20 cellular contexts compared by ENCODE assay signal in the genomic region with DNA sequence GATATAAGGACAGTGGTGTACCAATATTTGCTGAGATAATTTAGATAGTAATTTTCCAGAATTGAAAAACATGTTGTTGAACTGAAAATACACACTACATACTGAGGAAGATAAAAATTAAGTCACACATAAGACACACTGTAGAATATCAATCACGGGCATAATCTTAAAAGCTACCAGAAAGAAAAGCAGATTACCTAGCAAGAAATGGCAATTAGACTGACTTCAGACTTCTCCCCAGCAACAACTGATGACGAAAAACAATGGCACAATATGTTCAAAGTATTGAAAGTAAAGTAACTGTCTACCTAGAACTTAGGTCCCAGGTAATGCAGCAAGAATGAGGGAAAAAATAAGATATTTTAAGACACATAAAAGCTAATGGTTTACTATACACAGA. TPM values are rescaled to one million over a fixed set of nuclear protein-coding genes. Genes with fewer than 3 reads are reported as not detected.
A peak's percentile ranks its signal among the peaks of the same experiment; 100 is the strongest.
DNase-seq lines count a peak whose midpoint lies in the region; ATAC-seq, FAIRE-seq and TF ChIP-seq lines count a peak whose summit lies in the region.
"Had no signal": no experiment of that assay in that cellular context is flagged by ENCODE, and none has a peak within 500 bp of the region (broad histone marks: within the 10 kb centered on the region; RNA-seq: fewer than 3 reads in every experiment).

No MANE protein-coding gene starts in this region.

- WGBS in GM12878 (ENCODE audit: insufficient coverage, insufficient replicate concordance, low lambda C conversion rate, missing lambda C conversion rate) = 73% methylated on average over 2 of the region's 2 CpGs

- peak overlapping the region; percentile 6; the same call in 1 of the 2 replicates for H3K27ac ChIP-seq in GM12878 (ENCODE audit: control insufficient read depth, insufficient read depth)
- H3K27ac ChIP-seq: C4-2B, Peyer's patch had no signal

- peaks cover 38% of the 10 kb centered on the region for H3K4me1 Mint-ChIP-seq in T-helper 1 cell treated with Interleukin-12 subunit alpha and Interleukin-12 subunit beta and Interleukin-4 antibody, amounts not matched to agents 30 μg/mL and 1 μg/mL, for 36 hours (ENCODE audit: low read depth)
- peaks cover 40% of the 10 kb centered on the region for H3K4me1 Mint-ChIP-seq in memory B cell

- CTCF ChIA-PET in GM12878 (lab: Yijun Ruan, JAX) = interaction anchor here (1.8 to 3.0 kb wide), 2 partner anchors 13 to 45 kb away, joined by 3 to 9 read pairs; a partner anchor contains a TSS

- peaks cover 1% of the 10 kb centered on the region; the same call in 2 of the 3 replicates for H3K9me3 ChIP-seq in GM12878 (replicated peaks; ENCODE audit: control insufficient read depth, insufficient read depth, low read length)
- H3K9me3 ChIP-seq: Peyer's patch had no signal

- TF ChIP-seq POLR2A in H54 (IDR thresholded peaks at IDR 0.05; ENCODE audit: low read depth, low read length) = no peak
- TF ChIP-seq POLR2A in GM12878 (IDR thresholded peaks at IDR 0.05; ENCODE audit: low read depth, low read length) = no peak

- no peaks in the 10 kb centered on the region; a peak in 1 of 4 replicates for H3K36me3 ChIP-seq in GM12878 (ENCODE audit: control insufficient read depth in 2 of 2, insufficient read depth in 2 of 2, low read length in 1 of 2)
- H3K36me3 ChIP-seq: Peyer's patch had no signal

- no peaks in the 10 kb centered on the region for H3K27me3 ChIP-seq in GM12878 (replicated peaks in 1 of 2; ENCODE audit: control insufficient read depth in 2 of 2, insufficient read depth in 2 of 2, low read length in 1 of 2)
- H3K27me3 ChIP-seq: Peyer's patch had no signal

- no peak overlapping the region for H3K9ac ChIP-seq in GM12878 (ENCODE audit: control insufficient read depth, insufficient read depth, low read length)

- 0 out of 2 replicates have a peak, but pooled peaks cover 2% of the 10 kb centered on the region for H3K4me1 ChIP-seq in GM12878 (ENCODE audit: control insufficient read depth, insufficient read depth, low read length)
- H3K4me1 ChIP-seq: Peyer's patch had no signal

- H3K9me3 Mint-ChIP-seq in T-helper 1 cell treated with Interleukin-12 subunit alpha and Interleukin-12 subunit beta and Interleukin-4 antibody, amounts not matched to agents 30 μg/mL and 1 μg/mL, for 36 hours = no peaks in the 10 kb centered on the region
- no peaks in the 10 kb centered on the region for H3K9me3 Mint-ChIP-seq in memory B cell

- no TSS peak for BruUV-seq in GM12878 (replicated peaks; lab: Mats Ljungman, UMichigan)

- TF ChIP-seq CTCF in GM12878 (IDR thresholded peaks at IDR 0.05 in 2 of 3, conservative IDR thresholded peaks at IDR 0.05 in 1 of 3; ENCODE audit: control insufficient read depth in 2 of 3, extremely low read depth in 1 of 3, insufficient read depth in 1 of 3, low read depth in 3 of 3, low read length in 3 of 3) = no peak

- POLR2A ChIA-PET in GM12878 (lab: Charles Lee) = interaction anchor here (0.7 kb wide), 1 partner anchor 16 kb away, joined by 3 read pairs; no protein-coding TSS in a partner anchor

- no peaks in the 10 kb centered on the region for H4K20me1 ChIP-seq in GM12878 (ENCODE audit: control insufficient read depth, insufficient read depth)

- TF ChIP-seq RAD21 in GM12878 (IDR thresholded peaks at IDR 0.05; ENCODE audit: insufficient read depth, low read depth, low read length) = no peak

- H3K27me3 Mint-ChIP-seq in T-helper 1 cell treated with Interleukin-12 subunit alpha and Interleukin-12 subunit beta and Interleukin-4 antibody, amounts not matched to agents 30 μg/mL and 1 μg/mL, for 36 hours (ENCODE audit: low read depth) = no peaks in the 10 kb centered on the region
- no peaks in the 10 kb centered on the region for H3K27me3 Mint-ChIP-seq in memory B cell

- in situ Hi-C loops in GM12878 (cut with MboI) = no loop called here

- H3K4me3 Mint-ChIP-seq in T-helper 1 cell treated with Interleukin-12 subunit alpha and Interleukin-12 subunit beta and Interleukin-4 antibody, amounts not matched to agents 30 μg/mL and 1 μg/mL, for 36 hours = no peak overlapping the region
- no peak overlapping the region for H3K4me3 Mint-ChIP-seq in memory B cell

- TF ChIP-seq EP300 in GM12878 (IDR thresholded peaks at IDR 0.05; ENCODE audit: borderline replicate concordance in 1 of 2, control insufficient read depth in 1 of 2, low read depth in 2 of 2, low read length in 2 of 2) = no peak

- H3K79me2 ChIP-seq in GM12878 (ENCODE audit: control insufficient read depth, insufficient read depth, low read length) = peaks cover 65% of the 10 kb centered on the region

- no peak for ATAC-seq in GM12878
- no peak for ATAC-seq in memory B cell (ENCODE audit: low read depth)

- no peak overlapping the region for H3K4me2 ChIP-seq in GM12878 (ENCODE audit: control insufficient read depth, insufficient read depth)

- peaks cover 4% of the 10 kb centered on the region for H3K36me3 Mint-ChIP-seq in T-helper 1 cell treated with Interleukin-12 subunit alpha and Interleukin-12 subunit beta and Interleukin-4 antibody, amounts not matched to agents 30 μg/mL and 1 μg/mL, for 36 hours (ENCODE audit: low read depth)
- H3K36me3 Mint-ChIP-seq in memory B cell = peaks cover under 1% of the 10 kb centered on the region

- SMC1A ChIA-PET in GM12878 (lab: Charles Lee; ENCODE audit: uncharacterized antibody, unreplicated experiment) = interaction anchor here (1.1 to 3.3 kb wide), 4 partner anchors 10 to 42 kb away, joined by 3 to 17 read pairs (median 6); no protein-coding TSS in a partner anchor

- DNase-seq in T-helper 1 cell = no peak
- DNase-seq in H54 (ENCODE audit: insufficient read length, low spot score) = no peak
- DNase-seq in GM12878 (ENCODE audit: low read depth, low spot score) = no peak
- no peak for DNase-seq in memory B cell (ENCODE audit: low spot score in 2 of 2)
- DNase-seq in NCI-H146 (lab: John Stamatoyannopoulos, UW) = no peak
- no peak for DNase-seq in activated T-cell treated with anti-CD3 and anti-CD28 coated beads, Interleukin-2, amount 50 U/mL, for 48 hours
- DNase-seq: AML-193, DMS79 treated with DMSO at 0.1 percent for 48 hours, H7, KBM-7, MM.1S, NCI-H1092 treated with DMSO at 0.1 percent for 48 hours, NCI-H1436 treated with DMSO at 0.1 percent for 48 hours, NCI-H2029 treated with DMSO at 0.1 percent for 48 hours, NCI-H226, NCI-H510A treated with DMSO at 0.1 percent for 48 hours, NCI-H774, Peyer's patch had no signal

- FAIRE-seq in H54 (lab: Jason Lieb, UNC) (peak; percentile 85), GM12878 (lab: Jason Lieb, UNC) (no peak)

- no peak overlapping the region for H3K4me3 ChIP-seq in GM12878
- H3K4me3 ChIP-seq: Peyer's patch had no signal

- peak overlapping the region; percentile 45 for H3K27ac Mint-ChIP-seq in T-helper 1 cell treated with Interleukin-12 subunit alpha and Interleukin-12 subunit beta and Interleukin-4 antibody, amounts not matched to agents 30 μg/mL and 1 μg/mL, for 36 hours
- peak overlapping the region; percentile 39 for H3K27ac Mint-ChIP-seq in memory B cell

- RAD21 ChIA-PET in GM12878 (lab: Charles Lee; ENCODE audit: unreplicated experiment) = no interaction called here

- intact Hi-C loops in GM12878 (cut with micrococcal nuclease; ENCODE audit: unreplicated experiment) = no loop called here

- no peak overlapping the region for H2AFZ ChIP-seq in GM12878 (ENCODE audit: control insufficient read depth, low read depth, low read length)

TF ChIP-seq in GM12878, 131 proteins besides CTCF, POLR2A, EP300 and RAD21:
- TF ChIP-seq RELA (IDR thresholded peaks at IDR 0.05; ENCODE audit: borderline replicate concordance, partially characterized antibody) (no peak), RFX5 (IDR thresholded peaks at IDR 0.05; ENCODE audit: low read depth, low read length) (0 out of 2 replicates have a peak, but pooled peaks have one; percentile 54)

RNA-seq across cellular contexts. Expression of a gene that starts 46.5 kb away (rescaled TPM):
- 19.6 and 24.1 TPM in 2 replicates for total RNA-seq in GM12878 (2013; cell fraction: nucleolus; rRNA removed)
- total RNA-seq in GM12878 (2014; rRNA removed) (75.6 and 79.8 TPM in 2 replicates), GM12878 (2014; rRNA removed; fragmentation: Illumina TruSeq; extraction: Trizol) (102 and 103 TPM in 2 replicates), GM12878 (2021) (80.1 and 86.2 TPM in 2 replicates)
- 33.9 TPM for polyA plus RNA-seq in GM12878 (2011; ENCODE audit: low read depth)
- polyA plus RNA-seq in GM12878 (2011; rRNA removed) (34.6 and 59.2 TPM in 2 replicates), GM12878 (2014; fragmentation: Illumina TruSeq; extraction: Trizol) (101 and 110 TPM in 2 replicates), GM12878 (2014; fragmentation: Nextera tagmentation; extraction: Ambion mirVana) (10 to 100 TPM; 12.2 to 31.2 TPM), GM12878 (2014; rRNA removed) (86.3 and 86.9 TPM in 2 replicates), GM12878 (2016; fragmentation: Nextera tagmentation; extraction: Ambion mirVana) (100 to 1,000 TPM; 218 to 222 TPM)
- 26.7 and 34.1 TPM in 2 replicates for polyA plus RNA-seq in GM12878 (2011; cell fraction: cytosol; rRNA removed)
- 18.7 and 25.9 TPM in 2 replicates for polyA plus RNA-seq in GM12878 (2011; cell fraction: nucleus; rRNA removed)
- 56.2 and 65.5 TPM in 2 replicates for polyA plus RNA-seq in GM12878 (2012)
- polyA minus RNA-seq in GM12878 (2011; rRNA and poly(A)+ RNA removed) = 3.4 and 5.5 TPM in 2 replicates
- polyA minus RNA-seq in GM12878 (2011; cell fraction: cytosol; rRNA and poly(A)+ RNA removed) = 8.8 and 9.9 TPM in 2 replicates
- polyA minus RNA-seq in GM12878 (2011; cell fraction: nucleus; rRNA and poly(A)+ RNA removed) = 8.1 and 14.2 TPM in 2 replicates

RNA-seq across cellular contexts. Expression of a gene that starts 50.0 kb away (rescaled TPM):
- total RNA-seq in GM12878 (2013; cell fraction: nucleolus; rRNA removed) = 18.2 and 18.7 TPM in 2 replicates
- 11.3 and 12.9 TPM in 2 replicates for total RNA-seq in GM12878 (2014; rRNA removed)
- total RNA-seq in GM12878 (2014; rRNA removed; fragmentation: Illumina TruSeq; extraction: Trizol) = 22.5 TPM in 2 replicates
- total RNA-seq in GM12878 (2021) = 28.5 and 28.7 TPM in 2 replicates
- 17.2 TPM for polyA plus RNA-seq in GM12878 (2011; ENCODE audit: low read depth)
- polyA plus RNA-seq in GM12878 (2011; rRNA removed) = 21.5 and 32.7 TPM in 2 replicates
- 15.0 and 15.3 TPM in 2 replicates for polyA plus RNA-seq in GM12878 (2011; cell fraction: cytosol; rRNA removed)
- 17.3 and 21.5 TPM in 2 replicates for polyA plus RNA-seq in GM12878 (2011; cell fraction: nucleus; rRNA removed)
- 23.4 and 27.1 TPM in 2 replicates for polyA plus RNA-seq in GM12878 (2012)
- polyA plus RNA-seq in GM12878 (2014; fragmentation: Illumina TruSeq; extraction: Trizol) = 43.1 and 44.2 TPM in 2 replicates
- polyA plus RNA-seq in GM12878 (2014; fragmentation: Nextera tagmentation; extraction: Ambion mirVana) = 10 to 100 TPM in 1 of 2 experiments, 1 to 10 TPM in 1; 8.2 to 10.8 TPM
- polyA plus RNA-seq in GM12878 (2014; rRNA removed) = 15.7 and 21.1 TPM in 2 replicates
- polyA plus RNA-seq in GM12878 (2016; fragmentation: Nextera tagmentation; extraction: Ambion mirVana) = 1 to 10 TPM; 3.7 to 5.0 TPM
- 16.4 and 27.4 TPM in 2 replicates for polyA minus RNA-seq in GM12878 (2011; rRNA and poly(A)+ RNA removed)
- 10.7 and 14.2 TPM in 2 replicates for polyA minus RNA-seq in GM12878 (2011; cell fraction: cytosol; rRNA and poly(A)+ RNA removed)
- polyA minus RNA-seq in GM12878 (2011; cell fraction: nucleus; rRNA and poly(A)+ RNA removed) = 6.4 and 12.8 TPM in 2 replicates
